3 cellular contexts compared by ENCODE assay signal in genomic region chr5:140383300-140383699, GRCh38.
TF ChIP-seq lines count a peak whose summit lies in the region.

No MANE protein-coding gene starts in this region.

TF ChIP-seq in liver, 16 proteins besides CTCF, POLR2A, EP300 and RAD21:
- TF ChIP-seq EGR1 (IDR thresholded peaks at IDR 0.05; ENCODE audit: low read depth in 2 of 2) (no peak), YY1 (IDR thresholded peaks at IDR 0.05) (no peak), NR2F2 (IDR thresholded peaks at IDR 0.05) (peak; percentile 86)

TF ChIP-seq in HepG2, 621 proteins besides CTCF, POLR2A, EP300 and RAD21:
- no peak for TF ChIP-seq CSRNP2 (CRISPR knock-in tag; conservative IDR thresholded peaks at IDR 0.05; ENCODE audit: low read depth)
- no peak for TF ChIP-seq ZBTB1 (CRISPR knock-in tag; IDR thresholded peaks at IDR 0.05; ENCODE audit: borderline replicate concordance)
- no peak for TF ChIP-seq ZNF576 (CRISPR knock-in tag; IDR thresholded peaks at IDR 0.05)
- no peak for TF ChIP-seq ZNF629 (CRISPR knock-in tag; conservative IDR thresholded peaks at IDR 0.05)
- TF ChIP-seq STAG1 (CRISPR knock-in tag; IDR thresholded peaks at IDR 0.05) = no peak
- TF ChIP-seq ZNF234 (CRISPR knock-in tag; conservative IDR thresholded peaks at IDR 0.05) = no peak
- TF ChIP-seq KDM2A (CRISPR knock-in tag; IDR thresholded peaks at IDR 0.05; ENCODE audit: borderline replicate concordance, low read depth) = no peak
- TF ChIP-seq GABPB1 (CRISPR knock-in tag; IDR thresholded peaks at IDR 0.05) = no peak
- no peak for TF ChIP-seq DBP (CRISPR knock-in tag; IDR thresholded peaks at IDR 0.05; ENCODE audit: not compliant biosample characterization)
- TF ChIP-seq ATM (IDR thresholded peaks at IDR 0.05; ENCODE audit: borderline replicate concordance) = no peak
- TF ChIP-seq ERF (CRISPR knock-in tag; IDR thresholded peaks at IDR 0.05) = no peak
- TF ChIP-seq ZNF10 (CRISPR knock-in tag; IDR thresholded peaks at IDR 0.05; ENCODE audit: borderline replicate concordance, low read depth) = no peak
- TF ChIP-seq ZNF503 (CRISPR knock-in tag; IDR thresholded peaks at IDR 0.05) = no peak
- no peak for TF ChIP-seq TERF1 (CRISPR knock-in tag; IDR thresholded peaks at IDR 0.05)
- no peak for TF ChIP-seq CREB3 (CRISPR knock-in tag; IDR thresholded peaks at IDR 0.05)

TF ChIP-seq in K562, 482 proteins besides CTCF, POLR2A, EP300 and RAD21:
- TF ChIP-seq CTCFL (IDR thresholded peaks at IDR 0.05; ENCODE audit: borderline replicate concordance, insufficient read depth, low read depth, low read length, poor library complexity, severe bottlenecking) (no peak), ZFP1 (CRISPR knock-in tag; IDR thresholded peaks at IDR 0.05) (no peak), DPF2 (IDR thresholded peaks at IDR 0.05) (no peak), NR2C2 (CRISPR knock-in tag; IDR thresholded peaks at IDR 0.05) (no peak), NR2C2 (tag; IDR thresholded peaks at IDR 0.05) (peak; percentile 66), SPI1 (IDR thresholded peaks at IDR 0.05; ENCODE audit: borderline replicate concordance, low read depth, low read length) (peak; percentile 74; the same call in 1 of the 2 replicates), ZNF384 (IDR thresholded peaks at IDR 0.05; ENCODE audit: low read depth, low read length) (peak; percentile 53; the same call in 1 of the 2 replicates), NR2C1 (IDR thresholded peaks at IDR 0.05) (peak; percentile 44; the same call in 1 of the 2 replicates), NR2C1 (tag; IDR thresholded peaks at IDR 0.05) (peak; percentile 51; the same call in 1 of the 2 replicates), CEBPG (CRISPR knock-in tag; IDR thresholded peaks at IDR 0.05) (no peak), CEBPG (tag; conservative IDR thresholded peaks at IDR 0.05 in 1 of 2, IDR thresholded peaks at IDR 0.05 in 1 of 2) (no peak), HMG20B (CRISPR knock-in tag; IDR thresholded peaks at IDR 0.05) (no peak)
